17 cellular contexts compared by ENCODE assay signal in genomic region chr2:46635442-46635841, GRCh38. TPM values are rescaled to one million over a fixed set of nuclear protein-coding genes. Genes with fewer than 3 reads are reported as not detected.
DNase-seq lines count a peak whose midpoint lies in the region; ATAC-seq and TF ChIP-seq lines count a peak whose summit lies in the region.
"Had no signal": no experiment of that assay in that cellular context is flagged by ENCODE, and none has a peak within 500 bp of the region (broad histone marks: within the 10 kb centered on the region; RNA-seq: fewer than 3 reads in every experiment).

No MANE protein-coding gene starts in this region.

- POLR2A ChIA-PET in PC-9 (lab: Charles Lee; ENCODE audit: unreplicated experiment), result no interaction called here

- H3K9me2 ChIP-seq in PC-9 (ENCODE audit: insufficient read depth), result no peaks in the 10 kb centered on the region

- H2AFZ ChIP-seq in PC-9, result no peak overlapping the region
- H2AFZ ChIP-seq: GM23248 had no signal

- H3K4me2 ChIP-seq in PC-9, result no peak overlapping the region

- no peaks in the 10 kb centered on the region for H3K9me3 Mint-ChIP-seq in natural killer cell
- H3K9me3 Mint-ChIP-seq in natural killer cell treated with Interleukin-12 subunit alpha and Interleukin-12 subunit beta and Interleukin-15 and Interleukin-18, amount 100 ng/mL, for 72 hours, result no peaks in the 10 kb centered on the region
- no peaks in the 10 kb centered on the region for H3K9me3 Mint-ChIP-seq in central memory CD8-positive, alpha-beta T cell
- H3K9me3 Mint-ChIP-seq: CD8-positive, alpha-beta T cell had no signal

- no peak overlapping the region for H3K27ac ChIP-seq in PC-9
- H3K27ac ChIP-seq: 22Rv1, GM23248 had no signal

- CTCF ChIA-PET in PC-9 (lab: Charles Lee), result no interaction called here

- H3K79me2 ChIP-seq in PC-9 (ENCODE audit: low read depth), result no peaks in the 10 kb centered on the region

- ATAC-seq in natural killer cell (no peak), omental fat pad (ENCODE audit: low FRiP score) (peak; percentile 40), sciatic nerve (no peak)
- no peak for ATAC-seq in natural killer cell treated with Interleukin-12 subunit alpha and Interleukin-12 subunit beta and Interleukin-15 and Interleukin-18, amount 100 ng/mL, for 72 hours
- no peak for ATAC-seq in central memory CD8-positive, alpha-beta T cell (replicated peaks; ENCODE audit: extremely low read depth, poor library complexity, severe bottlenecking)
- ATAC-seq: HCT116 had no signal

- no peak overlapping the region for H3K4me3 ChIP-seq in PC-9
- H3K4me3 ChIP-seq: GM23248 had no signal

- DNase-seq in natural killer cell (no peak), omental fat pad (ENCODE audit: low spot score) (no peak), sciatic nerve (ENCODE audit: low spot score) (no peak), NCI-H2171 treated with DMSO at 0.1 percent for 48 hours (lab: John Stamatoyannopoulos, UW) (no peak), PC-9 (no peak), SKM-1 (lab: John Stamatoyannopoulos, UW; ENCODE audit: unreplicated experiment) (no peak)
- DNase-seq in natural killer cell treated with Interleukin-12 subunit alpha and Interleukin-12 subunit beta and Interleukin-15 and Interleukin-18, amount 100 ng/mL, for 72 hours (ENCODE audit: low spot score), result no peak
- DNase-seq in central memory CD8-positive, alpha-beta T cell (ENCODE audit: low spot score in 2 of 2), result no peak
- DNase-seq: ACHN; C1 segment of cervical spinal cord; Caco-2; CD8-positive, alpha-beta T cell; DND-41; GDM1; GM23248 had no signal

- H3K4me1 ChIP-seq in PC-9 (replicated peaks; ENCODE audit: insufficient read depth), result no peaks in the 10 kb centered on the region
- H3K4me1 ChIP-seq: Caco-2 had no signal

- no peaks in the 10 kb centered on the region for H3K36me3 ChIP-seq in PC-9 (ENCODE audit: low read depth)

- no peaks in the 10 kb centered on the region; the same call in 1 of the 2 replicates for H3K9me3 ChIP-seq in PC-9 (ENCODE audit: insufficient read depth, low read depth)
- H3K9me3 ChIP-seq: Caco-2 had no signal

- no peaks in the 10 kb centered on the region for H3K27me3 Mint-ChIP-seq in natural killer cell (ENCODE audit: low read depth in 2 of 2)
- no peaks in the 10 kb centered on the region for H3K27me3 Mint-ChIP-seq in natural killer cell treated with Interleukin-12 subunit alpha and Interleukin-12 subunit beta and Interleukin-15 and Interleukin-18, amount 100 ng/mL, for 72 hours
- H3K27me3 Mint-ChIP-seq in central memory CD8-positive, alpha-beta T cell, result no peaks in the 10 kb centered on the region

- no peak overlapping the region for H3K4me3 Mint-ChIP-seq in natural killer cell
- H3K4me3 Mint-ChIP-seq in natural killer cell treated with Interleukin-12 subunit alpha and Interleukin-12 subunit beta and Interleukin-15 and Interleukin-18, amount 100 ng/mL, for 72 hours, result no peak overlapping the region
- H3K4me3 Mint-ChIP-seq in central memory CD8-positive, alpha-beta T cell, result no peak overlapping the region
- H3K4me3 Mint-ChIP-seq: CD8-positive, alpha-beta T cell had no signal

- H3K36me3 Mint-ChIP-seq in natural killer cell, result no peaks in the 10 kb centered on the region
- H3K36me3 Mint-ChIP-seq in natural killer cell treated with Interleukin-12 subunit alpha and Interleukin-12 subunit beta and Interleukin-15 and Interleukin-18, amount 100 ng/mL, for 72 hours, result no peaks in the 10 kb centered on the region
- peaks cover 7% of the 10 kb centered on the region for H3K36me3 Mint-ChIP-seq in central memory CD8-positive, alpha-beta T cell (ENCODE audit: insufficient read depth)

- no peak for TF ChIP-seq CTCF in natural killer cell (IDR thresholded peaks at IDR 0.05)
- TF ChIP-seq CTCF in omental fat pad (IDR thresholded peaks at IDR 0.05), result no peak
- no peak for TF ChIP-seq CTCF in PC-9 (conservative IDR thresholded peaks at IDR 0.05)

- H3K27ac Mint-ChIP-seq in natural killer cell, result peak overlapping the region; percentile 80 to 86
- H3K27ac Mint-ChIP-seq in natural killer cell treated with Interleukin-12 subunit alpha and Interleukin-12 subunit beta and Interleukin-15 and Interleukin-18, amount 100 ng/mL, for 72 hours, result no peak overlapping the region
- peak overlapping the region; percentile 69 for H3K27ac Mint-ChIP-seq in central memory CD8-positive, alpha-beta T cell (ENCODE audit: low read depth)

- no peaks in the 10 kb centered on the region for H4K20me1 ChIP-seq in PC-9 (ENCODE audit: insufficient read depth)

- H3F3A ChIP-seq in PC-9 (ENCODE audit: insufficient read depth, low read depth), result no peaks in the 10 kb centered on the region; the same call in 1 of the 2 replicates

- H3K27me3 ChIP-seq in PC-9 (ENCODE audit: insufficient read depth, low read depth), result no peaks in the 10 kb centered on the region

- BruUV-seq in PC-9 (replicated peaks; lab: Mats Ljungman, UMichigan), result no TSS peak

- H3K4me1 Mint-ChIP-seq in natural killer cell, result peaks cover 7 to 19% of the 10 kb centered on the region in 2 donors
- peaks cover 7 to 9% of the 10 kb centered on the region in 2 donors for H3K4me1 Mint-ChIP-seq in natural killer cell treated with Interleukin-12 subunit alpha and Interleukin-12 subunit beta and Interleukin-15 and Interleukin-18, amount 100 ng/mL, for 72 hours (ENCODE audit: low read depth in 2 of 2)
- peaks cover 11% of the 10 kb centered on the region for H3K4me1 Mint-ChIP-seq in central memory CD8-positive, alpha-beta T cell

- intact Hi-C loops in natural killer cell (cut with micrococcal nuclease), result no loop called here
- intact Hi-C loops in sciatic nerve (cut with DNase I), result no loop called here
- intact Hi-C loops in PC-9 (cut with micrococcal nuclease; ENCODE audit: unreplicated experiment), result no loop called here

RNA-seq across cellular contexts. Expression of gene CRIPT, which starts 18.4 kb away (rescaled TPM):
- total RNA-seq in natural killer cell (10 to 100 TPM; 27.3 to 34.3 (median 30.3) TPM), omental fat pad (10 to 100 TPM in 3 of 4 donors, 1 to 10 TPM in 1; 7.7 to 21.6 (median 17.2) TPM), sciatic nerve (21.8 TPM), PC-9 (2021) (19.8 and 27.3 TPM in 2 replicates)
- 10 to 100 TPM in 1 of 2 donors, 1 to 10 TPM in 1; 5.8 to 11.6 TPM for total RNA-seq in natural killer cell treated with Interleukin-12 subunit alpha and Interleukin-12 subunit beta and Interleukin-15 and Interleukin-18, amount 100 ng/mL, for 72 hours

RNA-seq across cellular contexts. Expression of gene PIGF, which starts 18.6 kb away (rescaled TPM):
- total RNA-seq in natural killer cell (10 to 100 TPM; 12.3 to 25.4 (median 16.0) TPM), omental fat pad (10 to 100 TPM; 13.8 to 25.4 (median 21.5) TPM), sciatic nerve (24.3 TPM), PC-9 (2021) (27.8 and 31.4 TPM in 2 replicates)
- total RNA-seq in natural killer cell treated with Interleukin-12 subunit alpha and Interleukin-12 subunit beta and Interleukin-15 and Interleukin-18, amount 100 ng/mL, for 72 hours, result 10 to 100 TPM; 17.4 to 25.8 TPM

Comparison
In these comparisons a context has a peak if more than half of its experiments do, and no peak if none do; other contexts are left out.
1. H3K27ac Mint-ChIP-seq: peak in natural killer cell (2 of 2) and central memory CD8-positive, alpha-beta T cell (single experiment); none in natural killer cell treated with Interleukin-12 subunit alpha and Interleukin-12 subunit beta and Interleukin-15 and Interleukin-18, amount 100 ng/mL, for 72 hours (0 of 2).